Comparison of ENCODE assay signal across 12 cellular contexts in the genomic region with DNA sequence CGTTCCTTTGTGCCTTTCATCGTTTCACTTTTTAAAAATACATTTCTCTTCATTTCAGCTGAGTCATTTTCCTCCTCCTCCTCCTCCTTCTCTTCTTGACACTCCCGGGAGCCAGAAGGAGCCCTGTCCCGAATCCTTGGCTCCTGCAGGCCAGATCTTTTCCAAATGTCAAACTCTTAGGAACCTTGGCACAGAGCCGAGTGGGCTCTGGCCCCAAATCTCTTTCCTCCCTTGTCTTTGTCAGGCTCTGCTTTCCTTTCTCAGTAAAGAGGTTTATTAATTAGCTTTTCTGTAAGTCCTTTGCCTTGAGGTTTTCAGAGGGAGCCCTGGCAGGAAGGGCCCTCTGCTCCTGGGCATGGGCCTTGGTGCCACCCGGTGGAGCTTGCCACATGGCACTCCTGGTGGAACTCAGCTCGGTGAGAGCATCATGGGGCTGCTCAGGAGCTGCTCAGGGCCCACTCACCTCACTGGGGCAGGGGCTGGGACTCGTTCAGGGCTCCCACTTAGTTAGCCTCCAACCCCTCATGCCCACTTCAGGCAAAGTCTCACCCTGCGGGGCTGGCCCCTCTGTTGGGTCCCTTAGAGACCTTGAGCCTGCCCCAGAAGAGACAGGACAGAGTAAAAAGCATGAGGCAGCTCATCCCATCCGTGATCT. TPM values are rescaled to one million over a fixed set of nuclear protein-coding genes. Genes with fewer than 3 reads are reported as not detected.
DNase-seq lines count a peak whose midpoint lies in the region; ATAC-seq, FAIRE-seq and TF ChIP-seq lines count a peak whose summit lies in the region.
"Had no signal": no experiment of that assay in that cellular context is flagged by ENCODE, and none has a peak within 500 bp of the region (broad histone marks: within the 10 kb centered on the region; RNA-seq: fewer than 3 reads in every experiment).

No MANE protein-coding gene starts in this region.

- no peak for FAIRE-seq in kidney (lab: Jason Lieb, UNC)
- no peak for FAIRE-seq in RCC 7860 (lab: Jason Lieb, UNC)
- FAIRE-seq: HTR-8/SVneo had no signal

- H3K27me3 ChIP-seq in brain microvascular endothelial cell (replicated peaks) (no peaks in the 10 kb centered on the region), skeletal muscle tissue (ENCODE audit: control insufficient read depth in 3 of 3, insufficient read depth in 3 of 3, low read length in 3 of 3) (no peaks in the 10 kb centered on the region)

- H3K9ac ChIP-seq in kidney (ENCODE audit: low read length in 2 of 2) = no peak overlapping the region
- H3K9ac ChIP-seq in skeletal muscle tissue (ENCODE audit: low read depth in 1 of 3, low read length in 3 of 3) = peak overlapping the region in 1 of 3 donors; percentile 0

- intact Hi-C loops in kidney (cut with DNase I) = no loop called here

- ATAC-seq in GM19452 (IDR thresholded peaks at IDR 0.05; ENCODE audit: unreplicated experiment) (no peak), GM18502 (IDR thresholded peaks at IDR 0.05; ENCODE audit: poor library complexity, unreplicated experiment) (no peak), WTC11 (no peak)

- H3K4me1 Mint-ChIP-seq in WTC11 = peaks cover 20% of the 10 kb centered on the region
- H3K4me1 Mint-ChIP-seq: CD4-positive, alpha-beta memory T cell had no signal

- TF ChIP-seq CTCF in brain microvascular endothelial cell (IDR thresholded peaks at IDR 0.05; ENCODE audit: low read depth, low read length, missing control alignments) = no peak
- TF ChIP-seq CTCF in kidney (IDR thresholded peaks at IDR 0.05; ENCODE audit: borderline replicate concordance, extremely low read depth, insufficient read depth) = no peak
- TF ChIP-seq CTCF in WTC11 (IDR thresholded peaks at IDR 0.05) = no peak

- H3K27ac ChIP-seq in brain microvascular endothelial cell = peak overlapping the region; percentile 18
- H3K27ac ChIP-seq in kidney (ENCODE audit: low read depth in 2 of 2, low read length in 2 of 2) = no peak overlapping the region
- peak overlapping the region; percentile 29 for H3K27ac ChIP-seq in skeletal muscle tissue (ENCODE audit: low read depth, low read length)

- H3K4me1 ChIP-seq in kidney (ENCODE audit: control insufficient read depth in 1 of 2, insufficient read depth in 1 of 2, low read depth in 1 of 2, low read length in 2 of 2) (peaks cover 6 to 9% of the 10 kb centered on the region in 2 donors), skeletal muscle tissue (ENCODE audit: control insufficient read depth in 3 of 3, insufficient read depth in 3 of 3, low read length in 3 of 3) (peaks cover 12 to 20% (median 14%) of the 10 kb centered on the region in 3 donors)

- CTCF ChIA-PET in WTC11 (lab: Charles Lee) = interaction anchor here (1.0 to 6.5 kb wide), 4 partner anchors 10 to 21 kb away, joined by 3 to 37 read pairs (median 6); no protein-coding TSS in a partner anchor

- peaks cover 12% of the 10 kb centered on the region for H3K36me3 Mint-ChIP-seq in WTC11
- H3K36me3 Mint-ChIP-seq: CD4-positive, alpha-beta memory T cell had no signal

- H3K9me3 ChIP-seq in kidney (ENCODE audit: control insufficient read depth in 1 of 2, low read length in 2 of 2) (peaks cover 0 to 7% of the 10 kb centered on the region in 2 donors), skeletal muscle tissue (ENCODE audit: control insufficient read depth in 3 of 3, low read length in 3 of 3) (peaks cover 0 to 6% (median 0%) of the 10 kb centered on the region in 3 donors)

- no peak overlapping the region for H3K4me3 Mint-ChIP-seq in WTC11
- H3K4me3 Mint-ChIP-seq: CD4-positive, alpha-beta memory T cell had no signal

- H3K4me3 ChIP-seq in brain microvascular endothelial cell (ENCODE audit: low read depth, low read length) (no peak overlapping the region), kidney (ENCODE audit: low read length in 2 of 2) (no peak overlapping the region), skeletal muscle tissue (ENCODE audit: low read length in 3 of 3) (no peak overlapping the region)

- DNase-seq in C1 segment of cervical spinal cord (lab: John Stamatoyannopoulos, UW) = peak in 10 of 14 donors; percentile 6 to 85 (median 29)
- no peak for DNase-seq in brain microvascular endothelial cell
- DNase-seq in kidney = peak; percentile 70
- DNase-seq in RCC 7860 (ENCODE audit: low spot score) = no peak
- no peak for DNase-seq in WTC11 (ENCODE audit: low spot score)
- DNase-seq: CD4-positive, alpha-beta memory T cell; NCI-H2029 treated with DMSO at 0.1 percent for 48 hours; OCI-M1 had no signal

- in situ Hi-C loops in brain microvascular endothelial cell (cut with HindIII; ENCODE audit: low pct_ligation_motif_present, low sequenced_read_pairs) = no loop called here

- POLR2A ChIA-PET in WTC11 (lab: Charles Lee) = interaction anchor here (1.0 kb wide), 1 partner anchor 17 kb away, joined by 3 read pairs; no protein-coding TSS in a partner anchor

- H3K9me3 Mint-ChIP-seq in WTC11 = peaks cover 28% of the 10 kb centered on the region

- H3K27me3 Mint-ChIP-seq in WTC11 (ENCODE audit: low read depth) = peaks cover 53% of the 10 kb centered on the region

- H3K27ac Mint-ChIP-seq in WTC11 = no peak overlapping the region
- H3K27ac Mint-ChIP-seq: CD4-positive, alpha-beta memory T cell had no signal

- H3K36me3 ChIP-seq in brain microvascular endothelial cell (replicated peaks) = peaks cover 2% of the 10 kb centered on the region
- H3K36me3 ChIP-seq in kidney (ENCODE audit: control insufficient read depth in 1 of 2, insufficient read depth in 2 of 2, low read length in 2 of 2) = no peaks in the 10 kb centered on the region
- no peaks in the 10 kb centered on the region for H3K36me3 ChIP-seq in skeletal muscle tissue (ENCODE audit: control insufficient read depth in 3 of 3, insufficient read depth in 3 of 3, low read length in 3 of 3)

TF ChIP-seq in WTC11, 78 proteins besides CTCF, POLR2A, EP300 and RAD21:
- TF ChIP-seq RELA (CRISPR knock-in tag; IDR thresholded peaks at IDR 0.05; ENCODE audit: borderline replicate concordance) (no peak), MYBL2 (CRISPR knock-in tag; IDR thresholded peaks at IDR 0.05) (no peak), ZNF263 (CRISPR knock-in tag; IDR thresholded peaks at IDR 0.05; ENCODE audit: low read depth) (no peak), ATF1 (CRISPR knock-in tag; IDR thresholded peaks at IDR 0.05) (no peak), SMAD3 (CRISPR knock-in tag; IDR thresholded peaks at IDR 0.05; ENCODE audit: borderline replicate concordance) (no peak), FOXK1 (CRISPR knock-in tag; IDR thresholded peaks at IDR 0.05) (no peak), ESRRA (CRISPR knock-in tag; IDR thresholded peaks at IDR 0.05; ENCODE audit: borderline replicate concordance) (no peak), ELF4 (CRISPR knock-in tag; IDR thresholded peaks at IDR 0.05; ENCODE audit: low read depth) (no peak), JUN (CRISPR knock-in tag; IDR thresholded peaks at IDR 0.05) (no peak), ATF2 (CRISPR knock-in tag; IDR thresholded peaks at IDR 0.05; ENCODE audit: borderline replicate concordance, low read depth) (no peak), ZNF138 (CRISPR knock-in tag; conservative IDR thresholded peaks at IDR 0.05) (no peak), CBFB (CRISPR knock-in tag; IDR thresholded peaks at IDR 0.05; ENCODE audit: low read depth) (no peak)
- TF ChIP-seq, protein P1, sequence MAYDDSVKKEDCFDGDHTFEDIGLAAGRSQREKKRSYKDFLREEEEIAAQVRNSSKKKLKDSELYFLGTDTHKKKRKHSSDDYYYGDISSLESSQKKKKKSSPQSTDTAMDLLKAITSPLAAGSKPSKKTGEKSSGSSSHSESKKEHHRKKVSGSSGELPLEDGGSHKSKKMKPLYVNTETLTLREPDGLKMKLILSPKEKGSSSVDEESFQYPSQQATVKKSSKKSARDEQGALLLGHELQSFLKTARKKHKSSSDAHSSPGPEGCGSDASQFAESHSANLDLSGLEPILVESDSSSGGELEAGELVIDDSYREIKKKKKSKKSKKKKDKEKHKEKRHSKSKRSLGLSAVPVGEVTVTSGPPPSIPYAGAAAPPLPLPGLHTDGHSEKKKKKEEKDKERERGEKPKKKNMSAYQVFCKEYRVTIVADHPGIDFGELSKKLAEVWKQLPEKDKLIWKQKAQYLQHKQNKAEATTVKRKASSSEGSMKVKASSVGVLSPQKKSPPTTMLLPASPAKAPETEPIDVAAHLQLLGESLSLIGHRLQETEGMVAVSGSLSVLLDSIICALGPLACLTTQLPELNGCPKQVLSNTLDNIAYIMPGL (CRISPR knock-in tag; IDR thresholded peaks at IDR 0.05) = no peak

RNA-seq across cellular contexts. Expression of gene STC2, which starts 17.2 kb away (rescaled TPM):
- total RNA-seq in kidney = 2.7 TPM
- polyA plus RNA-seq in kidney (ENCODE audit: insufficient read depth, low read depth, low replicate concordance) = 2.1 TPM
- total RNA-seq in skeletal muscle tissue = 3.1 TPM
- 38.5 to 57.0 TPM (median 38.5 TPM) in 3 replicates for total RNA-seq in WTC11 (2021)
- total RNA-seq: CD4-positive, alpha-beta memory T cell had no signal
- polyA plus RNA-seq: CD4-positive, alpha-beta memory T cell had no signal

Comparison
In these comparisons a context has a peak if more than half of its experiments do, and no peak if none do; other contexts are left out.
1. DNase-seq: peak in C1 segment of cervical spinal cord (10 of 14) and kidney (single experiment); none in brain microvascular endothelial cell (single experiment), RCC 7860 (single experiment) and WTC11 (single experiment).
2. H3K27ac ChIP-seq: peak in brain microvascular endothelial cell (single experiment) and skeletal muscle tissue (single experiment); none in kidney (0 of 2).